ENCODE assay signal across 8 cellular contexts in the genomic region with DNA sequence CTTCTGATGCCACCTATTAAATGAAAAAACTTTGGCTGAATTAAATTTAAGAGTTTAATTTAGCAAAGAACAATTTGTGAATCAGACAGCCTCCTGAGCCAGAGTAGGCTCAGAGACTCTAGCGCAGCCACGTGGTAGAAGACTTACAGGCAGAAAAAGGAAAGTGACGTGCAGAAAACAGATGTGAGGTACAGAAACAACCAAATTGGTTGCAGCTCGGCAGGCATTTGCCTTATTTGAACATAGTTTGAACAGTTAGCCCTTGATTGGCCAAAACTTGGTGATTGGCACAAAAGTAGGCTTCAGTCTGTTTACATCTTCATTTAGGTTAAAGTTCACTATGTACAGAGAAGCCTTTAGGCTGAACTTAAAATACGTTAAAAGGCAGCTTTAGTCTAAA. TPM values are rescaled to one million over a fixed set of nuclear protein-coding genes. Genes with fewer than 3 reads are reported as not detected.
DNase-seq lines count a peak whose midpoint lies in the region; FAIRE-seq and TF ChIP-seq lines count a peak whose summit lies in the region.

No MANE protein-coding gene starts in this region.

- H3K79me2 ChIP-seq in MM.1S (ENCODE audit: low read length) (no peaks in the 10 kb centered on the region), endothelial cell of umbilical vein (ENCODE audit: control insufficient read depth, insufficient read depth, low read length) (no peaks in the 10 kb centered on the region)

- no peaks in the 10 kb centered on the region for H3K9me3 ChIP-seq in MM.1S (replicated peaks; ENCODE audit: insufficient read depth, low read length)
- peaks cover 2% of the 10 kb centered on the region for H3K9me3 ChIP-seq in endothelial cell of umbilical vein (replicated peaks; ENCODE audit: control insufficient read depth, insufficient read depth, low read length)

- in situ Hi-C loops in ACHN (cut with HindIII; ENCODE audit: low pct_ligation_motif_present, low pct_unique_long_range_greater_than_20kb, low sequenced_read_pairs), result no loop called here

- BruUV-seq in endothelial cell of umbilical vein (replicated peaks; lab: Mats Ljungman, UMichigan), result no TSS peak

- H3K27ac ChIP-seq in MM.1S (ENCODE audit: low read length) (no peak overlapping the region), endothelial cell of umbilical vein (ENCODE audit: insufficient read depth, low read depth, low read length) (peak overlapping the region; percentile 22)

- H3K9ac ChIP-seq in MM.1S (ENCODE audit: low read length) (no peak overlapping the region), endothelial cell of umbilical vein (replicated peaks; ENCODE audit: extremely low read depth, insufficient read depth, low read length) (no peak overlapping the region)

- dilution Hi-C loops in endothelial cell of umbilical vein (cut with MboI; ENCODE audit: extremely low pct_ligation_motif_present, low sequenced_read_pairs), result no loop called here

- H3K36me3 ChIP-seq in MM.1S (replicated peaks; ENCODE audit: insufficient read depth, low read length) (no peaks in the 10 kb centered on the region), endothelial cell of umbilical vein (ENCODE audit: control insufficient read depth in 2 of 2, extremely low read depth in 1 of 2, insufficient read depth in 2 of 2, low read length in 2 of 2) (no peaks in the 10 kb centered on the region)

- no peaks in the 10 kb centered on the region for H3K9me2 ChIP-seq in MM.1S (replicated peaks; ENCODE audit: insufficient read depth, low read length)

- POLR2A ChIA-PET in endothelial cell of umbilical vein (lab: Charles Lee), result interaction anchor here (0.6 to 1.5 kb wide), 2 partner anchors 38 to 87 kb away, joined by 3 to 4 read pairs; no protein-coding TSS in a partner anchor

- CTCF ChIA-PET in endothelial cell of umbilical vein (lab: Charles Lee), result interaction anchor here (0.7 to 3.9 kb wide), 20 partner anchors 9 to 256 kb away, joined by 3 to 62 read pairs (median 6); a partner anchor contains a TSS

- H3K4me3 ChIP-seq in MM.1S (ENCODE audit: low read length) (no peak overlapping the region), endothelial cell of umbilical vein (replicated peaks in 1 of 3; ENCODE audit: insufficient read depth in 1 of 3, low read depth in 1 of 3, low read length in 3 of 3) (no peak overlapping the region)

- TF ChIP-seq POLR2A in endothelial cell of umbilical vein (IDR thresholded peaks at IDR 0.05; ENCODE audit: low read depth, low read length), result no peak

- TF ChIP-seq CTCF in MM.1S (IDR thresholded peaks at IDR 0.05; ENCODE audit: low read length), result 0 out of 2 replicates have a peak, but pooled peaks have one; percentile 6
- peak; percentile 48 to 61 for TF ChIP-seq CTCF in endothelial cell of umbilical vein (IDR thresholded peaks at IDR 0.05; ENCODE audit: extremely low read depth in 1 of 2, insufficient read depth in 1 of 2, low read depth in 1 of 2, low read length in 2 of 2)

- DNase-seq in Ammon's horn (ENCODE audit: low spot score) (peak; percentile 59), MM.1S (peak; percentile 15), endothelial cell of umbilical vein (ENCODE audit: low read depth, low spot score) (peak; percentile 84), myocyte (ENCODE audit: low read depth) (peak; percentile 57), SIG-M5 treated with dmso at 0.1 percent for 504 hours (lab: John Stamatoyannopoulos, UW; ENCODE audit: unreplicated experiment) (no peak), ACHN (no peak), mesenteric fat pad (ENCODE audit: low spot score) (no peak), SK-N-DZ (ENCODE audit: low spot score) (no peak)

- no peaks in the 10 kb centered on the region for H3K9me1 ChIP-seq in endothelial cell of umbilical vein (replicated peaks; ENCODE audit: control insufficient read depth, extremely low read depth, insufficient read depth, low read length)

- no peaks in the 10 kb centered on the region for H3F3A ChIP-seq in MM.1S (ENCODE audit: insufficient read depth, low read length)

- no peak overlapping the region for H3K4me2 ChIP-seq in MM.1S (ENCODE audit: low read depth, low read length)
- H3K4me2 ChIP-seq in endothelial cell of umbilical vein (ENCODE audit: insufficient read depth, low read length), result no peak overlapping the region

- no peaks in the 10 kb centered on the region for H3K27me3 ChIP-seq in MM.1S (replicated peaks; ENCODE audit: insufficient read depth, low read length)
- H3K27me3 ChIP-seq in endothelial cell of umbilical vein (ENCODE audit: control insufficient read depth in 2 of 2, insufficient read depth in 2 of 2, low read length in 2 of 2), result no peaks in the 10 kb centered on the region

- intact Hi-C loops in endothelial cell of umbilical vein (cut with micrococcal nuclease), result loop anchor here (1.0 kb wide), 4 partner anchors 38 to 159 kb away; no protein-coding TSS in a partner anchor

- H2AFZ ChIP-seq in MM.1S (ENCODE audit: low read length), result no peak overlapping the region
- peak overlapping the region; percentile 44 for H2AFZ ChIP-seq in endothelial cell of umbilical vein (ENCODE audit: low read depth, low read length)

- H4K20me1 ChIP-seq in MM.1S (ENCODE audit: insufficient read depth, low read length) (no peaks in the 10 kb centered on the region), endothelial cell of umbilical vein (replicated peaks; ENCODE audit: control insufficient read depth, extremely low read depth, insufficient read depth, low read length) (no peaks in the 10 kb centered on the region)

- no peaks in the 10 kb centered on the region for H3K4me1 ChIP-seq in MM.1S (ENCODE audit: low read length)
- H3K4me1 ChIP-seq in endothelial cell of umbilical vein (ENCODE audit: control insufficient read depth, extremely low read depth, insufficient read depth, low read length), result peaks cover 6% of the 10 kb centered on the region

- FAIRE-seq in endothelial cell of umbilical vein (lab: Jason Lieb, UNC), result peak; percentile 79

TF ChIP-seq in endothelial cell of umbilical vein, 7 proteins besides CTCF, POLR2A, EP300 and RAD21:
- TF ChIP-seq, protein P1, sequence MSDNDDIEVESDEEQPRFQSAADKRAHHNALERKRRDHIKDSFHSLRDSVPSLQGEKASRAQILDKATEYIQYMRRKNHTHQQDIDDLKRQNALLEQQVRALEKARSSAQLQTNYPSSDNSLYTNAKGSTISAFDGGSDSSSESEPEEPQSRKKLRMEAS (IDR thresholded peaks at IDR 0.05; ENCODE audit: insufficient read depth, insufficient read length), result peak; percentile 57
- no peak for TF ChIP-seq MYC (IDR thresholded peaks at IDR 0.05; ENCODE audit: low read depth, low read length)
- TF ChIP-seq FOS (IDR thresholded peaks at IDR 0.05; ENCODE audit: borderline replicate concordance, insufficient read depth, low read length), result peak; percentile 4
- peak; percentile 11 for TF ChIP-seq GATA2 (IDR thresholded peaks at IDR 0.05; ENCODE audit: insufficient read depth, insufficient read length, low read depth, low read length)

RNA-seq across cellular contexts. Expression of a gene that starts 22.9 kb away (rescaled TPM):
- total RNA-seq in endothelial cell of umbilical vein (not detected in 2 replicates), myocyte (0.83 and 3.3 TPM in 2 replicates), mesenteric fat pad (0.13 TPM)
- polyA plus RNA-seq in endothelial cell of umbilical vein, result 0.06 and 0.07 TPM in 2 replicates
- polyA plus RNA-seq in endothelial cell of umbilical vein (2011; cell fraction: cytosol; rRNA removed), result 0.21 and 0.22 TPM in 2 replicates
- polyA plus RNA-seq in endothelial cell of umbilical vein (2011; cell fraction: nucleus; rRNA removed), result 0.34 and 0.49 TPM in 2 replicates
- polyA plus RNA-seq in endothelial cell of umbilical vein (2012), result 0.52 and 0.54 TPM in 2 replicates
- polyA minus RNA-seq in endothelial cell of umbilical vein, result 0.23 and 0.29 TPM in 2 replicates
- 1.3 TPM for polyA minus RNA-seq in endothelial cell of umbilical vein (2011; cell fraction: cytosol; rRNA and poly(A)+ RNA removed)
- polyA minus RNA-seq in endothelial cell of umbilical vein (2011; cell fraction: nucleus; rRNA and poly(A)+ RNA removed), result not detected in 2 replicates
- 1.2 TPM for polyA plus RNA-seq in myocyte (2012)
- not detected in 2 replicates for polyA plus RNA-seq in SK-N-DZ (2014; cell fraction: cytosol; rRNA removed)
- polyA plus RNA-seq in SK-N-DZ (2014; cell fraction: nucleus; rRNA removed), result not detected in 2 replicates

RNA-seq across cellular contexts. Expression of a gene that starts 49.8 kb away (rescaled TPM):
- total RNA-seq in endothelial cell of umbilical vein (36.0 and 44.1 TPM in 2 replicates), myocyte (55.5 and 71.4 TPM in 2 replicates), mesenteric fat pad (29.2 TPM)
- polyA plus RNA-seq in endothelial cell of umbilical vein, result 15.8 and 17.6 TPM in 2 replicates
- 20.4 and 22.2 TPM in 2 replicates for polyA plus RNA-seq in endothelial cell of umbilical vein (2011; cell fraction: cytosol; rRNA removed)
- 32.8 and 45.2 TPM in 2 replicates for polyA plus RNA-seq in endothelial cell of umbilical vein (2011; cell fraction: nucleus; rRNA removed)
- polyA plus RNA-seq in endothelial cell of umbilical vein (2012), result 42.4 and 47.6 TPM in 2 replicates
- 4.0 and 6.3 TPM in 2 replicates for polyA minus RNA-seq in endothelial cell of umbilical vein
- polyA minus RNA-seq in endothelial cell of umbilical vein (2011; cell fraction: cytosol; rRNA and poly(A)+ RNA removed), result 22.3 TPM
- 10.5 and 10.9 TPM in 2 replicates for polyA minus RNA-seq in endothelial cell of umbilical vein (2011; cell fraction: nucleus; rRNA and poly(A)+ RNA removed)
- polyA plus RNA-seq in myocyte (2012), result 35.1 TPM
- 51.6 and 61.9 TPM in 2 replicates for polyA plus RNA-seq in SK-N-DZ (2014; cell fraction: cytosol; rRNA removed)
- 63.6 and 72.0 TPM in 2 replicates for polyA plus RNA-seq in SK-N-DZ (2014; cell fraction: nucleus; rRNA removed)

Comparison
In these comparisons a context has a peak if more than half of its experiments do, and no peak if none do; other contexts are left out.
1. DNase-seq: peak in Ammon's horn (single experiment), MM.1S (single experiment), endothelial cell of umbilical vein (single experiment) and myocyte (single experiment); none in SIG-M5 treated with dmso at 0.1 percent for 504 hours (single experiment), ACHN (single experiment), mesenteric fat pad (single experiment) and SK-N-DZ (single experiment).